18 cellular contexts compared by ENCODE assay signal in genomic region chr20:60250251-60250650, GRCh38.
A peak's percentile ranks its signal among the peaks of the same experiment; 100 is the strongest.
DNase-seq lines count a peak whose midpoint lies in the region; ATAC-seq and TF ChIP-seq lines count a peak whose summit lies in the region.
"Had no signal": no experiment of that assay in that cellular context is flagged by ENCODE, and none has a peak within 500 bp of the region (broad histone marks: within the 10 kb centered on the region; RNA-seq: fewer than 3 reads in every experiment).

No MANE protein-coding gene starts in this region.

- no peaks in the 10 kb centered on the region for H3K79me2 ChIP-seq in osteoblast (ENCODE audit: insufficient read depth, low read length)

- in situ Hi-C loops in brain microvascular endothelial cell (cut with HindIII; ENCODE audit: low pct_ligation_motif_present, low sequenced_read_pairs) = no loop called here

- H2AFZ ChIP-seq in osteoblast (ENCODE audit: low read length) = no peak overlapping the region

- H3K27me3 ChIP-seq in brain microvascular endothelial cell (replicated peaks) (no peaks in the 10 kb centered on the region), osteoblast (ENCODE audit: insufficient read depth, low read length) (no peaks in the 10 kb centered on the region)
- H3K27me3 ChIP-seq: Peyer's patch had no signal

- H3K36me3 ChIP-seq in KOPT-K1 (ENCODE audit: insufficient read depth, low read length) (peaks cover 50% of the 10 kb centered on the region), brain microvascular endothelial cell (replicated peaks) (no peaks in the 10 kb centered on the region), osteoblast (ENCODE audit: insufficient read depth, low read length) (no peaks in the 10 kb centered on the region)
- H3K36me3 ChIP-seq: Peyer's patch had no signal

- H3K4me3 ChIP-seq in brain microvascular endothelial cell (ENCODE audit: low read depth, low read length) (no peak overlapping the region), osteoblast (ENCODE audit: insufficient read depth, low read length) (no peak overlapping the region)
- H3K4me3 ChIP-seq: GM12878, Peyer's patch had no signal

- no peak for ATAC-seq in HG03342 (IDR thresholded peaks at IDR 0.05; ENCODE audit: unreplicated experiment)
- ATAC-seq: GM12878 had no signal

- TF ChIP-seq CTCF in brain microvascular endothelial cell (IDR thresholded peaks at IDR 0.05; ENCODE audit: low read depth, low read length, missing control alignments) (no peak), osteoblast (IDR thresholded peaks at IDR 0.05; ENCODE audit: extremely low read depth, low read depth, low read length) (no peak)

- no peaks in the 10 kb centered on the region for H4K20me1 ChIP-seq in osteoblast (ENCODE audit: insufficient read depth, low read length)

- H3K4me1 ChIP-seq in osteoblast (ENCODE audit: insufficient read depth, low read length) = peaks cover 19% of the 10 kb centered on the region
- H3K4me1 ChIP-seq: Peyer's patch had no signal

- H3K4me2 ChIP-seq in osteoblast (ENCODE audit: insufficient read depth, low read length) = no peak overlapping the region

- no peaks in the 10 kb centered on the region for H3K9me3 ChIP-seq in KOPT-K1 (ENCODE audit: insufficient read depth, low read length, poor library complexity, severe bottlenecking)
- no peaks in the 10 kb centered on the region for H3K9me3 ChIP-seq in osteoblast (ENCODE audit: low read depth, low read length)
- H3K9me3 ChIP-seq: Peyer's patch had no signal

- peak; percentile 28 for DNase-seq in EL
- no peak for DNase-seq in brain microvascular endothelial cell
- no peak for DNase-seq in osteoblast (ENCODE audit: insufficient read length, low spot score, missing footprints)
- DNase-seq in middle frontal gyrus (ENCODE audit: extremely low spot score, low spot score) = no peak
- DNase-seq in NCI-H2029 (lab: John Stamatoyannopoulos, UW) = no peak
- DNase-seq: DMS153, KG1, MM.1S, NCI-H1105 treated with DMSO at 0.1 percent for 48 hours, NCI-H187, NCI-H510A, NCI-H82, Peyer's patch had no signal

- H3K27ac ChIP-seq in KOPT-K1 (ENCODE audit: low read depth, low read length, poor library complexity, severe bottlenecking) (peak overlapping the region; percentile 60), brain microvascular endothelial cell (peak overlapping the region; percentile 23), osteoblast (ENCODE audit: low read depth, low read length) (peak overlapping the region; percentile 51)
- H3K27ac ChIP-seq: C4-2B, HL-60, Peyer's patch had no signal
